In genomic region chr12:50403001-50403440, GRCh38 we compare ENCODE assay signal across 9 cellular contexts. TPM values are rescaled to one million over a fixed set of nuclear protein-coding genes. Genes with fewer than 3 reads are reported as not detected.
DNase-seq lines count a peak whose midpoint lies in the region; ATAC-seq and TF ChIP-seq lines count a peak whose summit lies in the region.
"Had no signal": no experiment of that assay in that cellular context is flagged by ENCODE, and none has a peak within 500 bp of the region (broad histone marks: within the 10 kb centered on the region; RNA-seq: fewer than 3 reads in every experiment).

No MANE protein-coding gene starts in this region.

- DNase-seq in left ventricle myocardium inferior: no peak
- DNase-seq in Right ventricle myocardium inferior (ENCODE audit: missing footprints): no peak
- DNase-seq in activated naive CD8-positive, alpha-beta T cell treated with anti-CD3 and anti-CD28 coated beads, Interleukin-2, amount 50 U/mL, for 24 hours: no peak
- DNase-seq in right lobe of liver: no peak
- no peak for DNase-seq in hepatic stellate cell (ENCODE audit: low spot score)
- no peak for DNase-seq in NCI-H2081 treated with DMSO at 0.1 percent for 48 hours (lab: John Stamatoyannopoulos, UW)
- DNase-seq in NCI-H748 treated with DMSO at 0.1 percent for 48 hours (lab: John Stamatoyannopoulos, UW): no peak
- DNase-seq: GF-D8 had no signal

- no peak for TF ChIP-seq CTCF in left ventricle myocardium inferior (IDR thresholded peaks at IDR 0.05; ENCODE audit: borderline replicate concordance)
- no peak for TF ChIP-seq CTCF in right lobe of liver (IDR thresholded peaks at IDR 0.05)

- no peak for ATAC-seq in Right ventricle myocardium inferior
- ATAC-seq in activated naive CD8-positive, alpha-beta T cell treated with anti-CD3 and anti-CD28 coated beads, Interleukin-2, amount 50 U/mL, for 24 hours: no peak
- ATAC-seq in right lobe of liver: peak; percentile 17 to 53 (median 27)

- H3K27ac ChIP-seq in left ventricle myocardium inferior (replicated peaks) (peak overlapping the region; percentile 91), right lobe of liver (peak overlapping the region; percentile 82 to 90 (median 83)), urinary bladder (ENCODE audit: low read depth) (peak overlapping the region; percentile 23)

- peak overlapping the region; percentile 69 for H3K27ac Mint-ChIP-seq in activated naive CD8-positive, alpha-beta T cell treated with anti-CD3 and anti-CD28 coated beads, Interleukin-2, amount 50 U/mL, for 24 hours

- intact Hi-C loops in left ventricle myocardium inferior (cut with micrococcal nuclease): no loop called here
- intact Hi-C loops in Right ventricle myocardium inferior (cut with DNase I): loop anchor here (5.0 kb wide), 1 partner anchor 291 kb away; the partner anchor contains the start of gene COX14
- intact Hi-C loops in right lobe of liver (cut with DNase I): no loop called here

- peaks cover 23% of the 10 kb centered on the region for H3K36me3 Mint-ChIP-seq in activated naive CD8-positive, alpha-beta T cell treated with anti-CD3 and anti-CD28 coated beads, Interleukin-2, amount 50 U/mL, for 24 hours (ENCODE audit: low read depth)

- H3K4me3 Mint-ChIP-seq in activated naive CD8-positive, alpha-beta T cell treated with anti-CD3 and anti-CD28 coated beads, Interleukin-2, amount 50 U/mL, for 24 hours: peak overlapping the region; percentile 98

- no peaks in the 10 kb centered on the region for H3K27me3 Mint-ChIP-seq in activated naive CD8-positive, alpha-beta T cell treated with anti-CD3 and anti-CD28 coated beads, Interleukin-2, amount 50 U/mL, for 24 hours

- H3K36me3 ChIP-seq in left ventricle myocardium inferior (no peaks in the 10 kb centered on the region), right lobe of liver (no peaks in the 10 kb centered on the region), urinary bladder (ENCODE audit: insufficient read depth) (no peaks in the 10 kb centered on the region)

- H3K27me3 ChIP-seq in left ventricle myocardium inferior (ENCODE audit: low read depth) (peaks cover 4% of the 10 kb centered on the region), right lobe of liver (no peaks in the 10 kb centered on the region)

- WGBS in right lobe of liver (ENCODE audit: insufficient coverage, low coverage, low lambda C conversion rate, missing lambda C conversion rate): 10% methylated on average over 3 of the region's 3 CpGs
- 32% methylated on average over 3 of the region's 3 CpGs for WGBS in urinary bladder

- H3K4me3 ChIP-seq in left ventricle myocardium inferior: peak overlapping the region; percentile 83
- H3K4me3 ChIP-seq in right lobe of liver: peak overlapping the region; percentile 59 to 89 (median 89)
- H3K4me3 ChIP-seq in urinary bladder (ENCODE audit: low read depth, low read length): no peak overlapping the region

- H3K9me3 Mint-ChIP-seq in activated naive CD8-positive, alpha-beta T cell treated with anti-CD3 and anti-CD28 coated beads, Interleukin-2, amount 50 U/mL, for 24 hours: no peaks in the 10 kb centered on the region

- no peak for TF ChIP-seq POLR2A in right lobe of liver (IDR thresholded peaks at IDR 0.05)

- H3K4me1 ChIP-seq in left ventricle myocardium inferior: peaks cover 48% of the 10 kb centered on the region
- peaks cover 0 to 28% (median 0%) of the 10 kb centered on the region in 4 donors for H3K4me1 ChIP-seq in right lobe of liver
- H3K4me1 ChIP-seq in urinary bladder (ENCODE audit: insufficient read depth): no peaks in the 10 kb centered on the region

- peaks cover 37% of the 10 kb centered on the region for H3K4me1 Mint-ChIP-seq in activated naive CD8-positive, alpha-beta T cell treated with anti-CD3 and anti-CD28 coated beads, Interleukin-2, amount 50 U/mL, for 24 hours

- H3K9me3 ChIP-seq in left ventricle myocardium inferior (replicated peaks): no peaks in the 10 kb centered on the region
- no peaks in the 10 kb centered on the region for H3K9me3 ChIP-seq in right lobe of liver

RNA-seq across cellular contexts. Expression of gene LARP4, which starts 2.3 kb away (rescaled TPM):
- total RNA-seq in left ventricle myocardium inferior (69.0 TPM), Right ventricle myocardium inferior (53.3 TPM), right lobe of liver (10 to 100 TPM; 46.3 to 83.0 (median 61.9) TPM), urinary bladder (77.5 TPM)
- 11.3 TPM for polyA plus RNA-seq in urinary bladder

RNA-seq across cellular contexts. Expression of gene FAM186A, which starts 6.6 kb away (rescaled TPM):
- total RNA-seq in left ventricle myocardium inferior (not detected), Right ventricle myocardium inferior (not detected), right lobe of liver (not detected), urinary bladder (not detected)
- not detected for polyA plus RNA-seq in urinary bladder

Comparison
In these comparisons a context has a peak if more than half of its experiments do, and no peak if none do; other contexts are left out.
1. H3K27ac ChIP-seq: peak in every context shown above with its lines; median percentile 91 in left ventricle myocardium inferior; 83 in right lobe of liver; 23 in urinary bladder.
2. ATAC-seq: peak in right lobe of liver (4 of 4); none in Right ventricle myocardium inferior (single experiment) and activated naive CD8-positive, alpha-beta T cell treated with anti-CD3 and anti-CD28 coated beads, Interleukin-2, amount 50 U/mL, for 24 hours (single experiment).